ENCODE assay signal across 1 cellular context in genomic region chr6:138400326-138400725, GRCh38.
TF ChIP-seq lines count a peak whose summit lies in the region.

No MANE protein-coding gene starts in this region.

TF ChIP-seq in HepG2, 621 proteins besides CTCF, POLR2A, EP300 and RAD21:
- TF ChIP-seq ATF3 (CRISPR knock-in tag; IDR thresholded peaks at IDR 0.05) (no peak), ZNF598 (CRISPR knock-in tag; IDR thresholded peaks at IDR 0.05; ENCODE audit: borderline replicate concordance) (no peak), MYC (CRISPR knock-in tag; IDR thresholded peaks at IDR 0.05; ENCODE audit: borderline replicate concordance) (no peak), MXI1 (IDR thresholded peaks at IDR 0.05; ENCODE audit: borderline replicate concordance, low read depth, low read length) (no peak), KDM2A (CRISPR knock-in tag; IDR thresholded peaks at IDR 0.05; ENCODE audit: borderline replicate concordance, low read depth) (no peak), GPBP1L1 (CRISPR knock-in tag; IDR thresholded peaks at IDR 0.05) (no peak), ZNF441 (CRISPR knock-in tag; IDR thresholded peaks at IDR 0.05; ENCODE audit: borderline replicate concordance) (no peak), ZNF883 (CRISPR knock-in tag; IDR thresholded peaks at IDR 0.05; ENCODE audit: not compliant biosample characterization) (no peak), ZNF18 (CRISPR knock-in tag; IDR thresholded peaks at IDR 0.05; ENCODE audit: insufficient replicate concordance) (no peak), SUZ12 (IDR thresholded peaks at IDR 0.05; ENCODE audit: low read depth, low read length) (no peak), MTA1 (CRISPR knock-in tag; IDR thresholded peaks at IDR 0.05; ENCODE audit: borderline replicate concordance) (no peak), FOSL2 (CRISPR knock-in tag; IDR thresholded peaks at IDR 0.05) (no peak), SP140L (CRISPR knock-in tag; IDR thresholded peaks at IDR 0.05; ENCODE audit: borderline replicate concordance) (no peak), ZNF253 (CRISPR knock-in tag; IDR thresholded peaks at IDR 0.05; ENCODE audit: borderline replicate concordance) (no peak), CREBL2 (CRISPR knock-in tag; IDR thresholded peaks at IDR 0.05; ENCODE audit: borderline replicate concordance) (no peak)
